In genomic region chr11:116960916-116961315, GRCh38 we compare ENCODE assay signal across 10 cellular contexts.
A peak's percentile ranks its signal among the peaks of the same experiment; 100 is the strongest.
DNase-seq lines count a peak whose midpoint lies in the region; TF ChIP-seq lines count a peak whose summit lies in the region.
"Had no signal": no experiment of that assay in that cellular context is flagged by ENCODE, and none has a peak within 500 bp of the region (broad histone marks: within the 10 kb centered on the region; RNA-seq: fewer than 3 reads in every experiment).

No MANE protein-coding gene starts in this region.

- CTCF ChIA-PET in HEK293T (lab: Yijun Ruan, JAX), result interaction anchor here (0.6 kb wide), 1 partner anchor 14 kb away, joined by 3 read pairs; no protein-coding TSS in a partner anchor

- peak overlapping the region; percentile 44 for H3K27ac ChIP-seq in temporal lobe (ENCODE audit: low read depth, low read length)
- H3K27ac ChIP-seq: 22Rv1 had no signal

- peak; percentile 8 for DNase-seq in NCI-H1105 treated with DMSO at 0.1 percent for 48 hours (lab: John Stamatoyannopoulos, UW)
- DNase-seq in NCI-H1105 (lab: John Stamatoyannopoulos, UW), result no peak
- DNase-seq in amniotic stem cell (lab: John Stamatoyannopoulos, UW), result peak; percentile 44
- peak; percentile 28 for DNase-seq in iPS-NIHi11 (ENCODE audit: low spot score)
- no peak for DNase-seq in NCI-H1694 (lab: John Stamatoyannopoulos, UW)
- DNase-seq in DMS153 treated with DMSO at 0.1 percent for 48 hours (lab: John Stamatoyannopoulos, UW; ENCODE audit: unreplicated experiment), result no peak
- no peak for DNase-seq in HEK293T (ENCODE audit: extremely low spot score)
- DNase-seq: NCI-H1092 treated with DMSO at 0.1 percent for 48 hours had no signal

- POLR2A ChIA-PET in HEK293T (lab: Yijun Ruan, JAX), result no interaction called here

TF ChIP-seq in HEK293T, 16 proteins besides CTCF, POLR2A, EP300 and RAD21:
- TF ChIP-seq FOXA1 (IDR thresholded peaks at IDR 0.05) (no peak), NFRKB (IDR thresholded peaks at IDR 0.05) (no peak), SUZ12 (IDR thresholded peaks at IDR 0.05) (no peak)

Comparison
In these comparisons a context has a peak if more than half of its experiments do, and no peak if none do; other contexts are left out.
1. DNase-seq: peak in NCI-H1105 treated with DMSO at 0.1 percent for 48 hours (single experiment), amniotic stem cell (single experiment) and iPS-NIHi11 (single experiment); none in NCI-H1105 (single experiment), NCI-H1694 (single experiment), DMS153 treated with DMSO at 0.1 percent for 48 hours (single experiment) and HEK293T (single experiment).